Comparison of ENCODE assay signal across 29 cellular contexts in the genomic region with DNA sequence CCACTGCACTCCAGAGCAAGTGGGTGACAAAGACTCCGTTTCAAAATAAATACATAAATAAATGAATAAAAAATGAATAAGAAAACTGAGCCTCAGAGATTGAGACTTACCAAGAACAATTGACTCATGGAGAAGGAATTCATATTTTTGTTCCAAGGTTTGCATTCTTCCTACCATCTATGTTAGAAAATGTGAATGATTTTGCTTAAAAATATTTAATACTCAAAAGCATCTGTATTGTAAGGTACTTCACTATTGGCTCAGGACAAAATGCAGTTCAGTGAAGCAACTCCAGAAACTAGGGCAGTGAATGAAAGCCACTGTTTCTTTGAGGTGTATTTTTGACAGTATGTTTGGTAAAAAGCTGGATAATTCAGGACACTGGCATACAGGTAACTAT. TPM values are rescaled to one million over a fixed set of nuclear protein-coding genes. Genes with fewer than 3 reads are reported as not detected.
DNase-seq lines count a peak whose midpoint lies in the region; TF ChIP-seq lines count a peak whose summit lies in the region.
"Had no signal": no experiment of that assay in that cellular context is flagged by ENCODE, and none has a peak within 500 bp of the region (broad histone marks: within the 10 kb centered on the region; RNA-seq: fewer than 3 reads in every experiment).

No MANE protein-coding gene starts in this region.

- H3K27ac ChIP-seq in ovary, result no peak overlapping the region
- H3K27ac ChIP-seq: right atrium auricular region, tibial artery, WERI-Rb-1 had no signal

- H3K36me3 ChIP-seq in ovary, result no peaks in the 10 kb centered on the region
- H3K36me3 ChIP-seq: HAP-1, right atrium auricular region, tibial artery, WERI-Rb-1 had no signal

- TF ChIP-seq POLR2A in ovary (IDR thresholded peaks at IDR 0.05), result no peak

- H3K4me3 ChIP-seq in AG04449 (ENCODE audit: low read depth, low read length), result no peak overlapping the region
- no peak overlapping the region for H3K4me3 ChIP-seq in fibroblast of villous mesenchyme (ENCODE audit: low read depth, low read length)
- no peak overlapping the region for H3K4me3 ChIP-seq in ovary
- H3K4me3 ChIP-seq: HAP-1, right atrium auricular region, tibial artery had no signal

- intact Hi-C loops in ovary (cut with DNase I), result no loop called here

- H3K4me1 ChIP-seq in ovary (ENCODE audit: insufficient read depth), result no peaks in the 10 kb centered on the region
- H3K4me1 ChIP-seq: HAP-1, right atrium auricular region, tibial artery had no signal

- no peak for TF ChIP-seq EP300 in ovary (IDR thresholded peaks at IDR 0.05)

- H3K27me3 ChIP-seq in ovary, result no peaks in the 10 kb centered on the region
- H3K27me3 ChIP-seq: right atrium auricular region, tibial artery had no signal

- POLR2A ChIA-PET in AG04449 (lab: Yijun Ruan, JAX), result no interaction called here

- H3K9me3 ChIP-seq in ovary, result no peaks in the 10 kb centered on the region
- H3K9me3 ChIP-seq: HAP-1, right atrium auricular region, tibial artery had no signal

- CTCF ChIA-PET in AG04449 (lab: Yijun Ruan, JAX), result no interaction called here

- 26 to 50% (median 36%) methylated on average over 1 of the region's 1 CpG for WGBS in ovary, 3 donors

- TF ChIP-seq CTCF in AG04449 (IDR thresholded peaks at IDR 0.05; ENCODE audit: insufficient read depth, low read length, missing control alignments) (no peak), fibroblast of villous mesenchyme (IDR thresholded peaks at IDR 0.05; ENCODE audit: insufficient read depth, low read depth, low read length) (no peak), ovary (IDR thresholded peaks at IDR 0.05) (no peak)

- in situ Hi-C loops in ACHN (cut with HindIII; ENCODE audit: low pct_ligation_motif_present, low pct_unique_long_range_greater_than_20kb, low sequenced_read_pairs), result no loop called here

- DNase-seq in AG04449 (ENCODE audit: low read depth, low spot score) (peak; percentile 60), HS-27A (ENCODE audit: low read depth) (peak; percentile 47), astrocyte of the hippocampus (ENCODE audit: low read depth, low spot score) (peak; percentile 7), fibroblast of villous mesenchyme (ENCODE audit: low read depth) (peak; percentile 48), ovary (no peak), ACHN (no peak), T1000 (lab: John Stamatoyannopoulos, UW) (no peak)
- no peak for DNase-seq in activated T-cell treated with anti-CD3 and anti-CD28 coated beads, Interleukin-2, amount 50 U/mL, for 48 hours
- DNase-seq: activated CD4-positive, alpha-beta T cell treated with anti-CD3 and anti-CD28 coated beads, Interleukin-2, amount 50 U/mL, for 48 hours; activated T-cell treated with anti-CD3 and anti-CD28 coated beads for 4 hours; DND-41; effector memory CD8-positive, alpha-beta T cell; foreskin melanocyte; KBM-7; midbrain; NCI-H1092; NCI-H2081; nephron progenitor cell; SIG-M5; stimulated activated naive B cell treated with anti-CD40 and anti-IgM and Interleukin-4, amounts not matched to agents 10 μg/mL and 1 μg/mL and 100 μg/mL, for 72 hours; tibial artery; WERI-Rb-1 had no signal

RNA-seq across cellular contexts. Expression of gene XAGE2, which starts 54.1 kb away (rescaled TPM):
- total RNA-seq in fibroblast of villous mesenchyme, result not detected in 2 replicates
- not detected for total RNA-seq in ovary
- not detected for polyA plus RNA-seq in ovary
- total RNA-seq: A673; activated naive CD4-positive, alpha-beta T cell treated with anti-CD3 and anti-CD28 coated beads, Interleukin-2, amount 50 U/mL, for 72 hours; cardiac septum; left lobe of liver; NCI-H460; right atrium auricular region had no signal

Comparison
In these comparisons a context has a peak if more than half of its experiments do, and no peak if none do; other contexts are left out.
1. DNase-seq: peak in AG04449 (single experiment), HS-27A (single experiment), astrocyte of the hippocampus (single experiment) and fibroblast of villous mesenchyme (single experiment); none in activated T-cell treated with anti-CD3 and anti-CD28 coated beads, Interleukin-2, amount 50 U/mL, for 48 hours (0 of 2), ovary (0 of 5), ACHN (single experiment) and T1000 (single experiment).